In the genomic region with DNA sequence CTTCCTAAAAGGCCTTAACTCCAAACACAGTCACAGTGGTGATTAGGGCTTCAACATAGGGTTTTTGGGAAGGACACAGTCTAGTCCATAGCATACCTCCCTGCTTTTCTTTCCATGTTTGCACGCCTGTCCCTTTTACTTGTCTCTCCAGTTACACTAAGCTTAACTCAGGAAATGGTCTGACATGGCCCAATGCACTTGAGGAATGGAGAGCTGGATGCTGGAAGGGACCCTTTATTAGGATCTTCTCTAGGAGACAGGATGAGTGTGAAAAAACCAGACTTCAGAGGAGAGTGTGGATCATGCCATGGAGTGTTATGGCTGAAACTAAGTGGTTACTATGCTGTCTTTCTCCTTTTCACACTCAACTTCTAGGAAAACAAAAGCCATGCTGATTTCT, we compare ENCODE assay signal across 1 cellular context.
TF ChIP-seq lines count a peak whose summit lies in the region.

No MANE protein-coding gene starts in this region.

TF ChIP-seq in SK-N-SH, 30 proteins besides CTCF, POLR2A, EP300 and RAD21 (continued from another document):
- TF ChIP-seq, protein P1, sequence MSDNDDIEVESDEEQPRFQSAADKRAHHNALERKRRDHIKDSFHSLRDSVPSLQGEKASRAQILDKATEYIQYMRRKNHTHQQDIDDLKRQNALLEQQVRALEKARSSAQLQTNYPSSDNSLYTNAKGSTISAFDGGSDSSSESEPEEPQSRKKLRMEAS (IDR thresholded peaks at IDR 0.05; ENCODE audit: low read depth) = no peak
- TF ChIP-seq MXI1 (IDR thresholded peaks at IDR 0.05; ENCODE audit: low read depth, low read length) = no peak
- TF ChIP-seq SMC3 (IDR thresholded peaks at IDR 0.05; ENCODE audit: low read depth, low read length) = no peak
